In the genomic region with DNA sequence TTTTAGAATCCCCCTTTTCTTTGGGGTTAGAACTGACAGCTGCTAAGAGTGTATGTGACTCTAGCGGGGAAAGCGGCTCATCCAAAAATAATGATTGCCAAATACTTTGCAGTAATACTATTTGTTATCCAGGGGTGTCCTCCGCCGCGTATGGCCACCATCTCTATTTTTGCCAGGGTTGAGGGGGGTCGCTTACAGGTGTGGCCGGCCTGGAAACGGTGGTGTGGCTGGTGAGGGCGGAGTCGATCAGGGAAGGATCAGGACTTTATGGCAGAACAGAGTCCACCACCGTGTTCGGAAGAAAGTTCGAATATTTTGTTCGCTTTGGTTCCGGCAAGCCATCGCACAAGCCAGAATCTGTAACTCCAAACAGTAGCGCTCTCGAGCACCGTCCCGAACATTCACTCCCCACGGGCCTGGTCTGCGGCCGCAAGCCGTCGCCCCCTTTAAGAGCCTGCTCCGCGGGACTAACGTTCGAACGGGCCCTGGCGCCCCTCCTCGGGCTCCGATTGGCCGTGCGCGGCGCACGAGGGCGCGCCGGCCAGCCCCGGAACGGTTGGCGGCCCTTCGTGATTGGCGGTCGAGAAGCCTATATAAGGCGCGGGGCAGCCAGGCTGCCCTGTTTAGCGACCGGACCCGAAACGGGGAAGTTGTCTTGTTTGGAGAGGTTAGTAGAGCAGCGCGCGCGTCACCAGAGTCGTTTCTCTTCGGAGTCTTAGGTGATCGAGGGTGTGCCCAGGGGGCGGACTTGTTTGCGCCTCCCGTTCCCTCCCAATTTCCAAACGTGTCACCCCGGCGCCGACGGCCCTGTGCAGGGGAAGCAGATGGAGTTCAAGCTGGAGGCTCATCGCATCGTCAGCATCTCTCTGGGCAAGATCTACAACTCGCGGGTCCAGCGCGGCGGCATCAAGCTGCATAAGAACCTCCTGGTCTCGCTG, we compare ENCODE assay signal across 8 cellular contexts. TPM values are rescaled to one million over a fixed set of nuclear protein-coding genes. Genes with fewer than 3 reads are reported as not detected.
DNase-seq lines count a peak whose midpoint lies in the region; ATAC-seq, FAIRE-seq and TF ChIP-seq lines count a peak whose summit lies in the region.

Gene IER5, plus strand, starts transcription at position 622 of the 938 bp plus-strand sequence. Its CDS starts 203 bp downstream, at position 825.

- peaks cover 31% of the 10 kb centered on the region for H3K36me3 Mint-ChIP-seq in activated naive CD8-positive, alpha-beta T cell treated with anti-CD3 and anti-CD28 coated beads, Interleukin-2, amount 10 ng/mL, durations not matched to agents 7 days and 5 days

- TF ChIP-seq EP300 in ovary (IDR thresholded peaks at IDR 0.05): no peak

- no peaks in the 10 kb centered on the region for H3K36me3 ChIP-seq in ovary
- H3K36me3 ChIP-seq in thyroid gland: no peaks in the 10 kb centered on the region

- peak; percentile 90 for FAIRE-seq in GM12891 (lab: Jason Lieb, UNC)

- H3K27me3 Mint-ChIP-seq in activated naive CD8-positive, alpha-beta T cell treated with anti-CD3 and anti-CD28 coated beads, Interleukin-2, amount 10 ng/mL, durations not matched to agents 7 days and 5 days: no peaks in the 10 kb centered on the region

- TF ChIP-seq POLR2A in GM12891 (IDR thresholded peaks at IDR 0.05; ENCODE audit: low read depth, low read length): peak; percentile 100
- TF ChIP-seq POLR2A in ovary (IDR thresholded peaks at IDR 0.05): peak; percentile 98
- peak; percentile 92 to 100 for TF ChIP-seq POLR2A in thyroid gland (IDR thresholded peaks at IDR 0.05)

- DNase-seq in GM12891 (ENCODE audit: insufficient read length, low spot score) (peak; percentile 84), NCI-H1417 treated with DMSO at 0.1 percent for 48 hours (lab: John Stamatoyannopoulos, UW) (peak; percentile 80), SW 1271 (lab: John Stamatoyannopoulos, UW) (peak; percentile 77 to 91), head of caudate nucleus (peak; percentile 92 to 98 (median 96)), ovary (peak; percentile 94 to 97 (median 95)), thyroid gland (peak; percentile 95 to 96)
- DNase-seq in activated naive CD8-positive, alpha-beta T cell treated with anti-CD3 and anti-CD28 coated beads, Interleukin-2, amount 10 ng/mL, durations not matched to agents 7 days and 5 days: peak; percentile 97

- ATAC-seq in HG02798 (IDR thresholded peaks at IDR 0.05; ENCODE audit: poor library complexity, unreplicated experiment): peak; percentile 78
- peak; percentile 79 for ATAC-seq in activated naive CD8-positive, alpha-beta T cell treated with anti-CD3 and anti-CD28 coated beads, Interleukin-2, amount 10 ng/mL, durations not matched to agents 7 days and 5 days (ENCODE audit: low read depth)

- H3K4me1 ChIP-seq in ovary (ENCODE audit: insufficient read depth): no peaks in the 10 kb centered on the region
- H3K4me1 ChIP-seq in thyroid gland: peaks cover 7 to 8% of the 10 kb centered on the region in 2 donors

- peak within 1 kb of the TSS; percentile 98 for H3K4me3 Mint-ChIP-seq in activated naive CD8-positive, alpha-beta T cell treated with anti-CD3 and anti-CD28 coated beads, Interleukin-2, amount 10 ng/mL, durations not matched to agents 7 days and 5 days

- H3K9me3 ChIP-seq in ovary: no peaks in the 10 kb centered on the region
- H3K9me3 ChIP-seq in thyroid gland: no peaks in the 10 kb centered on the region

- H3K4me3 ChIP-seq in ovary (peak within 1 kb of the TSS; percentile 74), thyroid gland (replicated peaks in 1 of 3) (peak within 1 kb of the TSS; percentile 63 to 76 (median 70))

- 3 to 5% (median 4%) methylated on average over 61 to 76 of the region's 76 CpGs for WGBS in ovary, 3 donors
- 5 to 6% methylated on average over 53 to 59 of the region's 76 CpGs for WGBS in thyroid gland, 2 donors

- H3K4me1 Mint-ChIP-seq in activated naive CD8-positive, alpha-beta T cell treated with anti-CD3 and anti-CD28 coated beads, Interleukin-2, amount 10 ng/mL, durations not matched to agents 7 days and 5 days: peaks cover 47% of the 10 kb centered on the region

- TF ChIP-seq CTCF in ovary (IDR thresholded peaks at IDR 0.05) (no peak), thyroid gland (IDR thresholded peaks at IDR 0.05) (peak in 1 of 6 experiments; percentile 14)

- H3K27ac ChIP-seq in ovary: peak within 1 kb of the TSS; percentile 53 to 66
- H3K27ac ChIP-seq in thyroid gland: peak within 1 kb of the TSS; percentile 56 to 85 (median 82)

- intact Hi-C loops in head of caudate nucleus (cut with DNase I) (loop anchor here (10.0 kb wide), 1 partner anchor 54 kb away; the partner anchor contains the start of gene MR1), ovary (cut with DNase I) (loop anchor here in 3 of 4 donors (5.0 kb wide), 3 partner anchors 54 to 66 kb away; partner anchors contain the start of genes MR1 (in 1 of the 3) and STX6 (in 1 of the 3)), thyroid gland (cut with DNase I) (loop anchor here (5.0 kb wide), 1 partner anchor 54 kb away; no protein-coding TSS in a partner anchor)

- no peaks in the 10 kb centered on the region for H3K9me3 Mint-ChIP-seq in activated naive CD8-positive, alpha-beta T cell treated with anti-CD3 and anti-CD28 coated beads, Interleukin-2, amount 10 ng/mL, durations not matched to agents 7 days and 5 days

- POLR2A ChIA-PET in activated naive CD8-positive, alpha-beta T cell treated with anti-CD3 and anti-CD28 coated beads, Interleukin-2, amount 10 ng/mL, durations not matched to agents 7 days and 5 days (lab: Charles Lee): interaction anchor here (0.5 to 11.4 kb wide), 19 partner anchors 8 to 573 kb away, joined by 3 to 244 read pairs (median 5); partner anchors contain the start of gene MR1

- peak within 1 kb of the TSS; percentile 99 for H3K27ac Mint-ChIP-seq in activated naive CD8-positive, alpha-beta T cell treated with anti-CD3 and anti-CD28 coated beads, Interleukin-2, amount 10 ng/mL, durations not matched to agents 7 days and 5 days

- no peaks in the 10 kb centered on the region for H3K27me3 ChIP-seq in ovary
- no peaks in the 10 kb centered on the region for H3K27me3 ChIP-seq in thyroid gland

TF ChIP-seq in GM12891, 5 proteins besides CTCF, POLR2A, EP300 and RAD21:
- TF ChIP-seq PAX5 (IDR thresholded peaks at IDR 0.05; ENCODE audit: insufficient read depth, low read length, severe bottlenecking): peak; percentile 1
- TF ChIP-seq SPI1 (IDR thresholded peaks at IDR 0.05; ENCODE audit: low read depth, low read length): no peak
- peak; percentile 99 for TF ChIP-seq TAF1 (IDR thresholded peaks at IDR 0.05; ENCODE audit: low read depth, low read length)
- TF ChIP-seq POLR2AphosphoS5 (IDR thresholded peaks at IDR 0.05; ENCODE audit: low read depth, low read length): peak; percentile 100
- TF ChIP-seq POU2F2 (IDR thresholded peaks at IDR 0.05; ENCODE audit: low read depth, low read length): peak; percentile 98

RNA-seq across cellular contexts. Expression of gene IER5, which starts in this region (rescaled TPM):
- 33.9 TPM for polyA plus RNA-seq in GM12891 (2012; ENCODE audit: low read depth, missing spikeins)
- total RNA-seq in activated naive CD8-positive, alpha-beta T cell treated with anti-CD3 and anti-CD28 coated beads, Interleukin-2, amount 10 ng/mL, durations not matched to agents 7 days and 5 days: 10 to 100 TPM; 36.6 to 36.8 TPM
- 10 to 100 TPM in 1 of 7 donors, 1 to 10 TPM in 6; 2.7 to 43.4 (median 6.8) TPM for total RNA-seq in ovary
- polyA plus RNA-seq in ovary: 1 to 10 TPM; 2.5 to 5.7 TPM
- 1 to 10 TPM; 7.2 to 7.8 (median 7.6) TPM for total RNA-seq in thyroid gland

Comparison
In these comparisons a context has a peak if more than half of its experiments do, and no peak if none do; other contexts are left out.
1. Peak in every context shown above with its lines: DNase-seq, ATAC-seq, H3K4me3 ChIP-seq and H3K27ac ChIP-seq.